In the genomic region with DNA sequence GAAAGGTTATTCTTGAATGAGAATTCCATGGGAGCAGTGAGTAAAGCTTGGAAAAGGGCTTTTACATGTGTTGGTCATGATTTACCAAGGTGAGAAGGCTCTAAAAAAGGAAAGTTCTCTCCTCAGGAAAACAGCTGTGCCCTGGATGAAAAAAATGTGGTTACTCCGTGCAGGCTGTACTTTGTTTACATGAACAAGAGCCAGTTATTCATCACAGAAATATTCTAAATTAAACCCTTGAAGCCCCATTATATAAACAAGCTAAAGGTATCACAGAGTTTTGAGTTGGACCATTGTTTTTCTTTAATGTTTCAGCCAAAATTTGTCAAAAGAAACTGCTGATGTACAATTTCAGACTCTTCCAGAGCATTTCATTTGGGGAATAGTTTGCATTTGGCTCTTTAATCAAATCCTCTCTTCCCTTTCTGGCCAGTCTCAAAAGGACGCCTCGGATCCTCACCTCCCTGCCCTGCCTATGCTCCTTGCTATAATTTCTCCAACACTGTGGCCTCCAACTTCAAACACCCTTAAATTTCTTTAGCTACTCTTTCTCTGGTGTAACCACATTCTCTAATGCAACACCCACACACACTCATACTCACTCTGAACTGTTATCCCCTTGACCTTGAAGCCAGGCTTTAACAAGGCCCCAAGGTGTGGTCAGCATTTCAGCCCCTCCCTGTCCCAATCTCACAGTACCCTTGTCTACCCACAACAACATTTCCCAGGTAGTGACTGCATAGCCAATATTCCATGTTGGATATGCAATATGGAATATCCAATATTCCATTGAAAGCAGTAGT, we compare ENCODE assay signal across 2 cellular contexts.
TF ChIP-seq lines count a peak whose summit lies in the region.

No MANE protein-coding gene starts in this region.

TF ChIP-seq in HEK293, 187 proteins besides CTCF, POLR2A, EP300 and RAD21 (continued from another document and continues in another):
- TF ChIP-seq, protein P1, sequence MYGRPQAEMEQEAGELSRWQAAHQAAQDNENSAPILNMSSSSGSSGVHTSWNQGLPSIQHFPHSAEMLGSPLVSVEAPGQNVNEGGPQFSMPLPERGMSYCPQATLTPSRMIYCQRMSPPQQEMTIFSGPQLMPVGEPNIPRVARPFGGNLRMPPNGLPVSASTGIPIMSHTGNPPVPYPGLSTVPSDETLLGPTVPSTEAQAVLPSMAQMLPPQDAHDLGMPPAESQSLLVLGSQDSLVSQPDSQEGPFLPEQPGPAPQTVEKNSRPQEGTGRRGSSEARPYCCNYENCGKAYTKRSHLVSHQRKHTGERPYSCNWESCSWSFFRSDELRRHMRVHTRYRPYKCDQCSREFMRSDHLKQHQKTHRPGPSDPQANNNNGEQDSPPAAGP (tag by site-specific recombination; IDR thresholded peaks at IDR 0.05), result no peak
- no peak for TF ChIP-seq ZNF510 (tag by site-specific recombination; IDR thresholded peaks at IDR 0.05; ENCODE audit: insufficient replicate concordance)
- TF ChIP-seq EGR2 (tag by site-specific recombination; IDR thresholded peaks at IDR 0.05; ENCODE audit: low read depth), result peak; percentile 18; the same call in 1 of the 2 replicates
- TF ChIP-seq ZNF362 (tag by site-specific recombination; IDR thresholded peaks at IDR 0.05), result no peak
- no peak for TF ChIP-seq ZNF548 (tag by site-specific recombination; IDR thresholded peaks at IDR 0.05)
- no peak for TF ChIP-seq SP3 (tag by site-specific recombination; IDR thresholded peaks at IDR 0.05)
- TF ChIP-seq ZXDB (tag by site-specific recombination; IDR thresholded peaks at IDR 0.05), result no peak
- no peak for TF ChIP-seq TRIM28 (IDR thresholded peaks at IDR 0.05; ENCODE audit: borderline replicate concordance, low read length)
- peak; percentile 47 for TF ChIP-seq ZFHX2 (tag by site-specific recombination; conservative IDR thresholded peaks at IDR 0.05)
- TF ChIP-seq ZBTB21 (tag by site-specific recombination; IDR thresholded peaks at IDR 0.05), result no peak
- TF ChIP-seq ZNF140 (tag by site-specific recombination; IDR thresholded peaks at IDR 0.05), result no peak
- no peak for TF ChIP-seq ZNF394 (tag by site-specific recombination; IDR thresholded peaks at IDR 0.05; ENCODE audit: borderline replicate concordance)
- TF ChIP-seq SP2 (tag by site-specific recombination; IDR thresholded peaks at IDR 0.05), result no peak
- TF ChIP-seq KLF7 (tag by site-specific recombination; IDR thresholded peaks at IDR 0.05; ENCODE audit: borderline replicate concordance), result no peak
- no peak for TF ChIP-seq ZNF623 (tag by site-specific recombination; IDR thresholded peaks at IDR 0.05)
- no peak for TF ChIP-seq ZNF660 (tag by site-specific recombination; IDR thresholded peaks at IDR 0.05)
- TF ChIP-seq, protein P2, sequence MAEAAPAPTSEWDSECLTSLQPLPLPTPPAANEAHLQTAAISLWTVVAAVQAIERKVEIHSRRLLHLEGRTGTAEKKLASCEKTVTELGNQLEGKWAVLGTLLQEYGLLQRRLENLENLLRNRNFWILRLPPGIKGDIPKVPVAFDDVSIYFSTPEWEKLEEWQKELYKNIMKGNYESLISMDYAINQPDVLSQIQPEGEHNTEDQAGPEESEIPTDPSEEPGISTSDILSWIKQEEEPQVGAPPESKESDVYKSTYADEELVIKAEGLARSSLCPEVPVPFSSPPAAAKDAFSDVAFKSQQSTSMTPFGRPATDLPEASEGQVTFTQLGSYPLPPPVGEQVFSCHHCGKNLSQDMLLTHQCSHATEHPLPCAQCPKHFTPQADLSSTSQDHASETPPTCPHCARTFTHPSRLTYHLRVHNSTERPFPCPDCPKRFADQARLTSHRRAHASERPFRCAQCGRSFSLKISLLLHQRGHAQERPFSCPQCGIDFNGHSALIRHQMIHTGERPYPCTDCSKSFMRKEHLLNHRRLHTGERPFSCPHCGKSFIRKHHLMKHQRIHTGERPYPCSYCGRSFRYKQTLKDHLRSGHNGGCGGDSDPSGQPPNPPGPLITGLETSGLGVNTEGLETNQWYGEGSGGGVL (tag by site-specific recombination; IDR thresholded peaks at IDR 0.05), result no peak
- no peak for TF ChIP-seq GFI1B (tag by site-specific recombination; IDR thresholded peaks at IDR 0.05)
- TF ChIP-seq, protein P3, sequence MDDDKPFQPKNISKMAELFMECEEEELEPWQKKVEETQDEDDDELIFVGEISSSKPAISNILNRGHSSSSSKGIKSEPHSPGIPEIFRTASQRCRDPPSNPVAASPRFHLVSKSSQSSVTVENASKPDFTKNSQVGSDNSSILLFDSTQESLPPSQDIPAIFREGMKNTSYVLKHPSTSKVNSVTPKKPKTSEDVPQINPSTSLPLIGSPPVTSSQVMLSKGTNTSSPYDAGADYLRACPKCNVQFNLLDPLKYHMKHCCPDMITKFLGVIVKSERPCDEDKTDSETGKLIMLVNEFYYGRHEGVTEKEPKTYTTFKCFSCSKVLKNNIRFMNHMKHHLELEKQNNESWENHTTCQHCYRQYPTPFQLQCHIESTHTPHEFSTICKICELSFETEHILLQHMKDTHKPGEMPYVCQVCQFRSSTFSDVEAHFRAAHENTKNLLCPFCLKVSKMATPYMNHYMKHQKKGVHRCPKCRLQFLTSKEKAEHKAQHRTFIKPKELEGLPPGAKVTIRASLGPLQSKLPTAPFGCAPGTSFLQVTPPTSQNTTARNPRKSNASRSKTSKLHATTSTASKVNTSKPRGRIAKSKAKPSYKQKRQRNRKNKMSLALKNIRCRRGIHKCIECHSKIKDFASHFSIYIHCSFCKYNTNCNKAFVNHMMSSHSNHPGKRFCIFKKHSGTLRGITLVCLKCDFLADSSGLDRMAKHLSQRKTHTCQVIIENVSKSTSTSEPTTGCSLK (tag by site-specific recombination; IDR thresholded peaks at IDR 0.05), result no peak
- no peak for TF ChIP-seq WT1 (tag by site-specific recombination; IDR thresholded peaks at IDR 0.05)
- TF ChIP-seq ZNF391 (tag by site-specific recombination; IDR thresholded peaks at IDR 0.05; ENCODE audit: borderline replicate concordance, low read depth), result no peak
- TF ChIP-seq ZNF76 (tag by site-specific recombination; IDR thresholded peaks at IDR 0.05; ENCODE audit: borderline replicate concordance, low read depth), result no peak
- TF ChIP-seq MEIS1 (CRISPR knock-in tag; IDR thresholded peaks at IDR 0.05; ENCODE audit: borderline replicate concordance), result no peak

TF ChIP-seq in HEK293T, 16 proteins besides CTCF, POLR2A, EP300 and RAD21 (continued from another document):
- TF ChIP-seq HDGF (IDR thresholded peaks at IDR 0.05; ENCODE audit: borderline replicate concordance), result no peak
- TF ChIP-seq ZNF384 (IDR thresholded peaks at IDR 0.05), result no peak
- TF ChIP-seq L3MBTL2 (conservative IDR thresholded peaks at IDR 0.05), result no peak
- TF ChIP-seq SP1 (IDR thresholded peaks at IDR 0.05), result no peak
- no peak for TF ChIP-seq ARNT (IDR thresholded peaks at IDR 0.05)
- TF ChIP-seq FOXK2 (IDR thresholded peaks at IDR 0.05), result no peak
- TF ChIP-seq BHLHE40 (IDR thresholded peaks at IDR 0.05; ENCODE audit: borderline replicate concordance), result no peak
- no peak for TF ChIP-seq CTBP1 (IDR thresholded peaks at IDR 0.05; ENCODE audit: borderline replicate concordance)
- TF ChIP-seq SUZ12 (IDR thresholded peaks at IDR 0.05), result no peak
